ENCODE assay signal across 1 cellular context in genomic region chr7:36217211-36217960, GRCh38.
A peak's percentile ranks its signal among the peaks of the same experiment; 100 is the strongest.
TF ChIP-seq lines count a peak whose summit lies in the region.

No MANE protein-coding gene starts in this region.

TF ChIP-seq in K562, 482 proteins besides CTCF, POLR2A, EP300 and RAD21 (continued from another document):
- no peak for TF ChIP-seq PBX2 (CRISPR knock-in tag; IDR thresholded peaks at IDR 0.05; ENCODE audit: low read depth)
- TF ChIP-seq PBX2 (tag; conservative IDR thresholded peaks at IDR 0.05; ENCODE audit: low read depth): peak; percentile 59; the same call in 1 of the 2 replicates
- peak; percentile 68 for TF ChIP-seq ZNF354B (CRISPR knock-in tag; IDR thresholded peaks at IDR 0.05)
- peak; percentile 29 for TF ChIP-seq ETS2 (tag; IDR thresholded peaks at IDR 0.05; ENCODE audit: borderline replicate concordance, poor library complexity, severe bottlenecking)
- TF ChIP-seq DLX4 (CRISPR knock-in tag; IDR thresholded peaks at IDR 0.05): no peak
- no peak for TF ChIP-seq NR2C1 (IDR thresholded peaks at IDR 0.05)
- TF ChIP-seq NR2C1 (tag; IDR thresholded peaks at IDR 0.05): peak; percentile 82
- TF ChIP-seq ZNF583 (CRISPR knock-in tag; IDR thresholded peaks at IDR 0.05): peak; percentile 72; the same call in 1 of the 2 replicates
- no peak for TF ChIP-seq SAFB (IDR thresholded peaks at IDR 0.05; ENCODE audit: borderline replicate concordance, low read depth, low read length)
- TF ChIP-seq VEZF1 (CRISPR knock-in tag; IDR thresholded peaks at IDR 0.05): peak; percentile 59; the same call in 1 of the 2 replicates
